In the genomic region with DNA sequence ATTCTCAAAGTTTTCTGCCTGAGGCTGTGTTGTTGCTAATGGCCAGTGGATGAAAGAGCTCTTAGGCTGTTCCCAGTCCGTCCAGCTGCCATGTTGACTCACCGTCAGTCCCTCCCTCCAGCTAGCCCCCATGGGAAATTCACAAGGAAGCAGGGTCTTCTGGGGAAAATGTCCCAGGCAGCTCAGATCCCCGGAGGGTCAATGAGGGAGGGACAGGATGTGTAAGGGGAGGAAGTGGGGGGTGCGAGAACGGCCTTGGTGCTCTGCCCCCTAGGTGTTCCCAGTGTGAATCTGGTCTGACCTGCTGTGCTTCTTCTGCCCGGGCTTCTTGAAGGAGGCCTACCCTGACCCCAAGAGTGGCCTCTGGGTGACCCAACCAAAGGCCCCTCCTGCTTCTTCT, we compare ENCODE assay signal across 22 cellular contexts.
DNase-seq lines count a peak whose midpoint lies in the region.
"Had no signal": no experiment of that assay in that cellular context is flagged by ENCODE, and none has a peak within 500 bp of the region (broad histone marks: within the 10 kb centered on the region; RNA-seq: fewer than 3 reads in every experiment).

No MANE protein-coding gene starts in this region.

- H4K91ac ChIP-seq in neuronal stem cell (ENCODE audit: low read depth, low read length, poor library complexity): no peak overlapping the region

- H3K4me1 ChIP-seq in neuronal stem cell (ENCODE audit: control insufficient read depth in 2 of 2, insufficient read depth in 1 of 2, low read depth in 1 of 2, low read length in 2 of 2): no peaks in the 10 kb centered on the region

- POLR2A ChIA-PET in activated CD4-positive, alpha-beta memory T cell treated with anti-CD3 and anti-CD28 coated beads, Interleukin-2, amount 10 ng/mL, durations not matched to agents 7 days and 5 days (lab: Charles Lee): no interaction called here

- H3K4me1 Mint-ChIP-seq in dendritic cell treated with granulocyte-macrophage colony-stimulating factor and Interleukin-4, amounts not matched to agents 40 ng/mL and 50 ng/mL, for 4 days (ENCODE audit: low read depth): peaks cover 70% of the 10 kb centered on the region
- H3K4me1 Mint-ChIP-seq in activated CD4-positive, alpha-beta memory T cell treated with anti-CD3 and anti-CD28 coated beads, Interleukin-2, amount 10 ng/mL, durations not matched to agents 7 days and 5 days: peaks cover 20% of the 10 kb centered on the region

- no peak overlapping the region for H3K18ac ChIP-seq in neuronal stem cell (ENCODE audit: low read length)

- no peak overlapping the region for H3K4ac ChIP-seq in neuronal stem cell (ENCODE audit: low read length)

- H3K9ac ChIP-seq in neuronal stem cell (ENCODE audit: low read depth, low read length, poor library complexity): no peak overlapping the region

- no peak overlapping the region for H3K4me3 ChIP-seq in neuronal stem cell (ENCODE audit: low read length in 2 of 2)
- H3K4me3 ChIP-seq: skin epidermis, thyroid gland had no signal

- H3K27me3 Mint-ChIP-seq in dendritic cell treated with granulocyte-macrophage colony-stimulating factor and Interleukin-4, amounts not matched to agents 40 ng/mL and 50 ng/mL, for 4 days: no peaks in the 10 kb centered on the region
- H3K27me3 Mint-ChIP-seq in activated CD4-positive, alpha-beta memory T cell treated with anti-CD3 and anti-CD28 coated beads, Interleukin-2, amount 10 ng/mL, durations not matched to agents 7 days and 5 days: peaks cover 16% of the 10 kb centered on the region
- H3K27me3 Mint-ChIP-seq: activated CD8-positive, alpha-beta T cell treated with anti-CD3 and anti-CD28 coated beads for 36 hours had no signal

- H2BK120ac ChIP-seq in neuronal stem cell (ENCODE audit: low read depth, low read length): no peak overlapping the region

- H2BK12ac ChIP-seq in neuronal stem cell (ENCODE audit: low read length): no peak overlapping the region

- H3K79me1 ChIP-seq in neuronal stem cell (ENCODE audit: low read depth, low read length): no peaks in the 10 kb centered on the region

- no peak overlapping the region for H2BK15ac ChIP-seq in neuronal stem cell (ENCODE audit: low read length)

- H3K9me3 ChIP-seq in neuronal stem cell (replicated peaks in 1 of 2; ENCODE audit: control insufficient read depth in 2 of 2, insufficient read depth in 1 of 2, low read depth in 1 of 2, low read length in 2 of 2): no peaks in the 10 kb centered on the region
- H3K9me3 ChIP-seq: thyroid gland had no signal

- H2AFZ ChIP-seq in neuronal stem cell (ENCODE audit: low read length): peak overlapping the region; percentile 13

- peak overlapping the region; percentile 38 for H3K27ac Mint-ChIP-seq in dendritic cell treated with granulocyte-macrophage colony-stimulating factor and Interleukin-4, amounts not matched to agents 40 ng/mL and 50 ng/mL, for 4 days
- H3K27ac Mint-ChIP-seq in activated CD4-positive, alpha-beta memory T cell treated with anti-CD3 and anti-CD28 coated beads, Interleukin-2, amount 10 ng/mL, durations not matched to agents 7 days and 5 days: no peak overlapping the region
- H3K27ac Mint-ChIP-seq: activated B cell treated with CpG ODN at 0.5 μM for 24 hours; activated CD8-positive, alpha-beta T cell treated with anti-CD3 and anti-CD28 coated beads for 36 hours; CD4-positive, alpha-beta memory T cell; nephron progenitor cell; progenitor cell of endocrine pancreas had no signal

- WGBS in neuronal stem cell (ENCODE audit: extremely low coverage in 2 of 2, insufficient read length in 2 of 2, insufficient replicate concordance in 1 of 2), 2 donors: no CpG with 5 or more reads among the region's 6 CpGs

- H3K23ac ChIP-seq in neuronal stem cell (ENCODE audit: low read depth, low read length, poor library complexity): no peak overlapping the region

- no peak overlapping the region for H2BK5ac ChIP-seq in neuronal stem cell (ENCODE audit: low read length)

- H3K4me3 Mint-ChIP-seq in dendritic cell treated with granulocyte-macrophage colony-stimulating factor and Interleukin-4, amounts not matched to agents 40 ng/mL and 50 ng/mL, for 4 days: no peak overlapping the region
- no peak overlapping the region for H3K4me3 Mint-ChIP-seq in activated CD4-positive, alpha-beta memory T cell treated with anti-CD3 and anti-CD28 coated beads, Interleukin-2, amount 10 ng/mL, durations not matched to agents 7 days and 5 days
- H3K4me3 Mint-ChIP-seq: activated B cell treated with CpG ODN at 0.5 μM for 24 hours; activated CD8-positive, alpha-beta T cell treated with anti-CD3 and anti-CD28 coated beads for 36 hours; CD4-positive, alpha-beta memory T cell; nephron progenitor cell had no signal

- intact Hi-C loops in dendritic cell treated with granulocyte-macrophage colony-stimulating factor and Interleukin-4, amounts not matched to agents 40 ng/mL and 50 ng/mL, for 4 days (cut with micrococcal nuclease): no loop called here

- no peak overlapping the region for H3K4me2 ChIP-seq in neuronal stem cell (ENCODE audit: insufficient read depth, low read length, poor library complexity, severe bottlenecking)

- no peak overlapping the region for H4K8ac ChIP-seq in neuronal stem cell (ENCODE audit: low read depth, low read length)

- DNase-seq in ELF-1 (ENCODE audit: low read depth, low spot score) (peak; percentile 95), LHCN-M2 (ENCODE audit: low read depth) (peak; percentile 44), neuronal stem cell (ENCODE audit: low spot score) (no peak), NCI-H146 (lab: John Stamatoyannopoulos, UW) (no peak)
- no peak for DNase-seq in effector CD8-positive, alpha-beta T cell (lab: John Stamatoyannopoulos, UW)
- no peak for DNase-seq in activated CD4-positive, alpha-beta memory T cell treated with anti-CD3 and anti-CD28 coated beads, Interleukin-2, amount 10 ng/mL, durations not matched to agents 7 days and 5 days
- DNase-seq: activated B cell treated with CpG ODN at 0.5 μM for 24 hours; activated CD8-positive, alpha-beta T cell treated with anti-CD3 and anti-CD28 coated beads for 36 hours; amniotic stem cell; caudate nucleus; CD4-positive, alpha-beta memory T cell; DMS79 treated with DMSO at 0.1 percent for 48 hours; left colon; MM.1S; NCI-H187; NCI-H82; nephron progenitor cell; stimulated activated naive CD4-positive, alpha-beta T cell treated with Interleukin-2 at 50 U/mL for 16 hours; thyroid gland had no signal

- CTCF ChIA-PET in activated CD4-positive, alpha-beta memory T cell treated with anti-CD3 and anti-CD28 coated beads, Interleukin-2, amount 10 ng/mL, durations not matched to agents 7 days and 5 days (lab: Charles Lee): interaction anchor here (0.6 kb wide), 1 partner anchor 383 kb away, joined by 3 read pairs; no protein-coding TSS in a partner anchor

- no peak overlapping the region for H2AK5ac ChIP-seq in neuronal stem cell (ENCODE audit: low read depth, low read length)

- H3K27me3 ChIP-seq in neuronal stem cell (ENCODE audit: control insufficient read depth in 3 of 3, insufficient read depth in 3 of 3, low read depth in 1 of 3, low read length in 3 of 3): peaks cover 0 to 7% (median 0%) of the 10 kb centered on the region in 3 experiments
- H3K27me3 ChIP-seq: thyroid gland had no signal

- H3K36me3 Mint-ChIP-seq in dendritic cell treated with granulocyte-macrophage colony-stimulating factor and Interleukin-4, amounts not matched to agents 40 ng/mL and 50 ng/mL, for 4 days (ENCODE audit: low read depth): no peaks in the 10 kb centered on the region
- H3K36me3 Mint-ChIP-seq in activated CD4-positive, alpha-beta memory T cell treated with anti-CD3 and anti-CD28 coated beads, Interleukin-2, amount 10 ng/mL, durations not matched to agents 7 days and 5 days (ENCODE audit: low read depth): no peaks in the 10 kb centered on the region
- H3K36me3 Mint-ChIP-seq: CD4-positive, alpha-beta memory T cell had no signal

- no peaks in the 10 kb centered on the region for H3K9me3 Mint-ChIP-seq in dendritic cell treated with granulocyte-macrophage colony-stimulating factor and Interleukin-4, amounts not matched to agents 40 ng/mL and 50 ng/mL, for 4 days
- no peaks in the 10 kb centered on the region for H3K9me3 Mint-ChIP-seq in activated CD4-positive, alpha-beta memory T cell treated with anti-CD3 and anti-CD28 coated beads, Interleukin-2, amount 10 ng/mL, durations not matched to agents 7 days and 5 days
- H3K9me3 Mint-ChIP-seq: activated B cell treated with CpG ODN at 0.5 μM for 24 hours; activated CD8-positive, alpha-beta T cell treated with anti-CD3 and anti-CD28 coated beads for 36 hours; nephron progenitor cell had no signal

- no peaks in the 10 kb centered on the region for H3K36me3 ChIP-seq in neuronal stem cell (replicated peaks in 1 of 2; ENCODE audit: control insufficient read depth in 2 of 2, insufficient read depth in 2 of 2, low read length in 2 of 2)
- H3K36me3 ChIP-seq: thyroid gland had no signal

- no peak overlapping the region for H3K14ac ChIP-seq in neuronal stem cell (ENCODE audit: low read length)

- H3K27ac ChIP-seq in neuronal stem cell (replicated peaks; ENCODE audit: low read length): no peak overlapping the region
- H3K27ac ChIP-seq: skin epidermis, thyroid gland had no signal

Comparison
In these comparisons a context has a peak if more than half of its experiments do, and no peak if none do; other contexts are left out.
1. DNase-seq: peak in ELF-1 (single experiment) and LHCN-M2 (single experiment); none in neuronal stem cell (single experiment), effector CD8-positive, alpha-beta T cell (single experiment), NCI-H146 (single experiment) and activated CD4-positive, alpha-beta memory T cell treated with anti-CD3 and anti-CD28 coated beads, Interleukin-2, amount 10 ng/mL, durations not matched to agents 7 days and 5 days (single experiment).